1 cellular context compared by ENCODE assay signal in genomic region chr1:111190931-111191451, GRCh38.
TF ChIP-seq lines count a peak whose summit lies in the region.

No MANE protein-coding gene starts in this region.

TF ChIP-seq in HepG2, 621 proteins besides CTCF, POLR2A, EP300 and RAD21:
- TF ChIP-seq SRF (IDR thresholded peaks at IDR 0.05; ENCODE audit: low read depth, low read length) (no peak), REST (IDR thresholded peaks at IDR 0.05; ENCODE audit: borderline replicate concordance in 1 of 2, low read depth in 1 of 2, low read length in 2 of 2) (no peak), KDM3A (CRISPR knock-in tag; IDR thresholded peaks at IDR 0.05; ENCODE audit: low read depth) (no peak), HNF4A (CRISPR knock-in tag; IDR thresholded peaks at IDR 0.05) (peak; percentile 44; the same call in 1 of the 2 replicates), FOXA3 (CRISPR knock-in tag; IDR thresholded peaks at IDR 0.05) (peak; percentile 56; the same call in 1 of the 2 replicates)
